10 cellular contexts compared by ENCODE assay signal in genomic region chr10:22324413-22324812, GRCh38. TPM values are rescaled to one million over a fixed set of nuclear protein-coding genes. Genes with fewer than 3 reads are reported as not detected.
DNase-seq lines count a peak whose midpoint lies in the region; ATAC-seq, FAIRE-seq and TF ChIP-seq lines count a peak whose summit lies in the region.
"Had no signal": no experiment of that assay in that cellular context is flagged by ENCODE, and none has a peak within 500 bp of the region (broad histone marks: within the 10 kb centered on the region; RNA-seq: fewer than 3 reads in every experiment).

No MANE protein-coding gene starts in this region.

- peak overlapping the region; percentile 82 for H3K4me3 Mint-ChIP-seq in activated CD4-positive, alpha-beta memory T cell treated with anti-CD3 and anti-CD28 coated beads, Interleukin-2, amount 10 ng/mL, durations not matched to agents 7 days and 5 days

- H3K36me3 ChIP-seq in cardiac muscle cell = peaks cover 16% of the 10 kb centered on the region
- peaks cover 3 to 8% (median 6%) of the 10 kb centered on the region in 4 donors for H3K36me3 ChIP-seq in liver (ENCODE audit: control insufficient read depth in 4 of 4, insufficient read depth in 3 of 4, low read depth in 1 of 4, low read length in 3 of 4)
- no peaks in the 10 kb centered on the region for H3K36me3 ChIP-seq in testis (ENCODE audit: low read depth, missing control alignments)

- peaks cover 32% of the 10 kb centered on the region for H3K27me3 Mint-ChIP-seq in activated CD4-positive, alpha-beta memory T cell treated with anti-CD3 and anti-CD28 coated beads, Interleukin-2, amount 10 ng/mL, durations not matched to agents 7 days and 5 days

- TF ChIP-seq POLR2A in testis (IDR thresholded peaks at IDR 0.05) = no peak

- H3K4me3 ChIP-seq in cardiac muscle cell (peak overlapping the region; percentile 59), liver (ENCODE audit: low read depth in 1 of 3, low read length in 3 of 3) (peak overlapping the region; percentile 65 to 91 (median 74)), testis (peak overlapping the region in 1 of 2 donors; percentile 72)

- H3K27me3 ChIP-seq in cardiac muscle cell (peaks cover 55% of the 10 kb centered on the region), liver (ENCODE audit: control insufficient read depth in 4 of 4, insufficient read depth in 4 of 4, low read length in 3 of 4) (no peaks in the 10 kb centered on the region), testis (no peaks in the 10 kb centered on the region)

- H3K4me1 ChIP-seq in cardiac muscle cell (ENCODE audit: low read depth) = peaks cover 16% of the 10 kb centered on the region
- peaks cover 14 to 48% (median 31%) of the 10 kb centered on the region in 4 donors for H3K4me1 ChIP-seq in liver (ENCODE audit: control insufficient read depth in 4 of 4, insufficient read depth in 4 of 4, low read length in 3 of 4)
- H3K4me1 ChIP-seq in testis = peaks cover 30% of the 10 kb centered on the region

- H3K4me1 Mint-ChIP-seq in activated CD4-positive, alpha-beta memory T cell treated with anti-CD3 and anti-CD28 coated beads, Interleukin-2, amount 10 ng/mL, durations not matched to agents 7 days and 5 days = peaks cover 54% of the 10 kb centered on the region

- no peak for TF ChIP-seq RAD21 in liver (IDR thresholded peaks at IDR 0.05)

- POLR2A ChIA-PET in activated CD4-positive, alpha-beta memory T cell treated with anti-CD3 and anti-CD28 coated beads, Interleukin-2, amount 10 ng/mL, durations not matched to agents 7 days and 5 days (lab: Charles Lee) = interaction anchor here (1.2 to 2.1 kb wide), 5 partner anchors 8 to 287 kb away, joined by 3 to 20 read pairs (median 4); partner anchors contain the start of gene COMMD3

- H3K9me3 ChIP-seq in cardiac muscle cell (ENCODE audit: low read depth) (no peaks in the 10 kb centered on the region), liver (ENCODE audit: control insufficient read depth in 4 of 4, low read length in 3 of 4) (no peaks in the 10 kb centered on the region), testis (no peaks in the 10 kb centered on the region)

- TF ChIP-seq CTCF in cardiac muscle cell (IDR thresholded peaks at IDR 0.05; ENCODE audit: low read depth, low read length) (no peak), liver (IDR thresholded peaks at IDR 0.05; ENCODE audit: low read depth, low read length, missing input control) (no peak), testis (IDR thresholded peaks at IDR 0.05) (no peak), GM13977 (IDR thresholded peaks at IDR 0.05; ENCODE audit: extremely low read depth, insufficient read depth, missing control alignments) (no peak)

- CTCF ChIA-PET in activated CD4-positive, alpha-beta memory T cell treated with anti-CD3 and anti-CD28 coated beads, Interleukin-2, amount 10 ng/mL, durations not matched to agents 7 days and 5 days (lab: Charles Lee) = interaction anchor here (0.7 to 2.9 kb wide), 3 partner anchors 15 to 665 kb away, joined by 4 to 13 read pairs (median 4); no protein-coding TSS in a partner anchor

- intact Hi-C loops in Right ventricle myocardium superior (cut with DNase I) = no loop called here
- intact Hi-C loops in testis (cut with DNase I; ENCODE audit: low total_unique reads) = no loop called here

- H3K27ac ChIP-seq in cardiac muscle cell (no peak overlapping the region), liver (ENCODE audit: low read depth in 1 of 2, low read length in 2 of 2) (no peak overlapping the region), testis (peak overlapping the region; percentile 15 to 39)

- H3K9me3 Mint-ChIP-seq in activated CD4-positive, alpha-beta memory T cell treated with anti-CD3 and anti-CD28 coated beads, Interleukin-2, amount 10 ng/mL, durations not matched to agents 7 days and 5 days = no peaks in the 10 kb centered on the region

- FAIRE-seq in RCC 7860 (lab: Jason Lieb, UNC) = no peak
- FAIRE-seq: TTC549 had no signal

- in situ Hi-C loops in GM13977 (cut with MboI; ENCODE audit: low pct_unique_long_range_greater_than_20kb, low sequenced_read_pairs, unreplicated experiment) = loop anchor here (10.0 to 25.0 kb wide), 2 partner anchors 320 to 663 kb away; partner anchors contain the start of gene DNAJC1

- peaks cover 43% of the 10 kb centered on the region for H3K36me3 Mint-ChIP-seq in activated CD4-positive, alpha-beta memory T cell treated with anti-CD3 and anti-CD28 coated beads, Interleukin-2, amount 10 ng/mL, durations not matched to agents 7 days and 5 days (ENCODE audit: low read depth)

- ATAC-seq in Right ventricle myocardium superior (ENCODE audit: poor library complexity) = no peak

- WGBS in liver = 65% methylated on average over 4 of the region's 4 CpGs
- WGBS in testis, 2 donors = 51 to 53% methylated on average over 4 of the region's 4 CpGs

- peak overlapping the region; percentile 10 for H3K27ac Mint-ChIP-seq in activated CD4-positive, alpha-beta memory T cell treated with anti-CD3 and anti-CD28 coated beads, Interleukin-2, amount 10 ng/mL, durations not matched to agents 7 days and 5 days

- H3K9ac ChIP-seq in liver (ENCODE audit: low read depth in 1 of 2, low read length in 2 of 2) = peak overlapping the region in 1 of 2 donors; percentile 60

- no peak for DNase-seq in cardiac muscle cell (ENCODE audit: low read depth in 1 of 2, low spot score in 1 of 2)
- DNase-seq in Right ventricle myocardium superior = no peak
- DNase-seq in activated CD4-positive, alpha-beta memory T cell treated with anti-CD3 and anti-CD28 coated beads, Interleukin-2, amount 10 ng/mL, durations not matched to agents 7 days and 5 days = no peak
- DNase-seq in testis = no peak
- no peak for DNase-seq in RCC 7860 (ENCODE audit: low spot score)
- no peak for DNase-seq in GM13977 (ENCODE audit: low spot score)
- DNase-seq in putamen (ENCODE audit: low spot score) = no peak
- DNase-seq: stimulated activated CD4-positive, alpha-beta T cell treated with anti-CD3 and anti-CD28 coated beads, Interleukin-1b, Interleukin-23, amount 100 ng/mL, for 48 hours had no signal

TF ChIP-seq in liver, 16 proteins besides CTCF, POLR2A, EP300 and RAD21 (continues in another document):
- no peak for TF ChIP-seq GABPA (IDR thresholded peaks at IDR 0.05 in 1 of 2, conservative IDR thresholded peaks at IDR 0.05 in 1 of 2)
- TF ChIP-seq EGR1 (IDR thresholded peaks at IDR 0.05; ENCODE audit: low read depth in 2 of 2) = no peak
- no peak for TF ChIP-seq REST (IDR thresholded peaks at IDR 0.05)
- TF ChIP-seq JUND (IDR thresholded peaks at IDR 0.05) = no peak
- TF ChIP-seq FOXA2 (IDR thresholded peaks at IDR 0.05) = no peak
- no peak for TF ChIP-seq HNF4A (conservative IDR thresholded peaks at IDR 0.05)
- TF ChIP-seq FOXA1 (IDR thresholded peaks at IDR 0.05) = no peak
- TF ChIP-seq NR2F2 (IDR thresholded peaks at IDR 0.05) = no peak
- TF ChIP-seq SP1 (IDR thresholded peaks at IDR 0.05) = no peak
- no peak for TF ChIP-seq HNF4G (IDR thresholded peaks at IDR 0.05)
- no peak for TF ChIP-seq RXRA (IDR thresholded peaks at IDR 0.05)

RNA-seq across cellular contexts. Expression of gene BMI1, which starts 3.5 kb away (rescaled TPM):
- 16.7 and 17.3 TPM in 2 replicates for total RNA-seq in cardiac muscle cell
- polyA plus RNA-seq in cardiac muscle cell = 10.4 and 12.9 TPM in 2 replicates
- total RNA-seq in Right ventricle myocardium superior = 36.5 TPM
- total RNA-seq in activated CD4-positive, alpha-beta memory T cell treated with anti-CD3 and anti-CD28 coated beads, Interleukin-2, amount 10 ng/mL, durations not matched to agents 7 days and 5 days = 10 to 100 TPM; 64.0 to 66.5 TPM
- total RNA-seq in liver = 10 to 100 TPM; 24.6 to 28.7 TPM
- polyA plus RNA-seq in liver = 10 to 100 TPM; 13.2 to 14.5 TPM
- 100 to 1,000 TPM; 111 to 120 TPM for total RNA-seq in testis
- polyA plus RNA-seq in testis (ENCODE audit: insufficient read depth, low read depth, low replicate concordance) = 56.3 TPM

RNA-seq across cellular contexts. Expression of gene COMMD3, which starts 8.2 kb away (rescaled TPM):
- total RNA-seq in cardiac muscle cell (24.8 and 54.3 TPM in 2 replicates), Right ventricle myocardium superior (87.0 TPM), liver (10 to 100 TPM; 18.3 to 30.8 TPM), testis (10 to 100 TPM; 40.6 to 42.5 TPM)
- polyA plus RNA-seq in cardiac muscle cell (122 and 132 TPM in 2 replicates), liver (10 to 100 TPM; 20.9 to 62.0 TPM), testis (ENCODE audit: insufficient read depth, low read depth, low replicate concordance) (70.2 TPM)
- total RNA-seq in activated CD4-positive, alpha-beta memory T cell treated with anti-CD3 and anti-CD28 coated beads, Interleukin-2, amount 10 ng/mL, durations not matched to agents 7 days and 5 days = 10 to 100 TPM; 82.6 to 97.0 TPM

RNA-seq across cellular contexts. Expression of gene SPAG6, which starts 20.9 kb away (rescaled TPM):
- total RNA-seq in cardiac muscle cell (not detected in 2 replicates), Right ventricle myocardium superior (not detected), liver (under 1 TPM in 1 of 2 donors, not detected in 1; 0.23 TPM), testis (100 to 1,000 TPM in 1 of 2 donors, 10 to 100 TPM in 1; 77.4 to 103 TPM)
- polyA plus RNA-seq in cardiac muscle cell (0.66 TPM in 1 of 2 replicates, not detected in the other), liver (not detected), testis (ENCODE audit: insufficient read depth, low read depth, low replicate concordance) (258 TPM)
- 1 to 10 TPM; 1.2 to 1.4 TPM for total RNA-seq in activated CD4-positive, alpha-beta memory T cell treated with anti-CD3 and anti-CD28 coated beads, Interleukin-2, amount 10 ng/mL, durations not matched to agents 7 days and 5 days

Comparison
In these comparisons a context has a peak if more than half of its experiments do, and no peak if none do; other contexts are left out.
1. H3K27ac ChIP-seq: peak in testis (2 of 2); none in cardiac muscle cell (single experiment) and liver (0 of 2).
2. RNA of gene SPAG6, which starts 20.9 kb away (total RNA-seq): 77.4 to 103 TPM in testis; 1.2 to 1.4 TPM in activated CD4-positive, alpha-beta memory T cell treated with anti-CD3 and anti-CD28 coated beads, Interleukin-2, amount 10 ng/mL, durations not matched to agents 7 days and 5 days, 0.23 TPM in liver, not detected in cardiac muscle cell and not detected in Right ventricle myocardium superior (single experiment); every median in the first group is over 10 times any median in the second.